16 cellular contexts compared by ENCODE assay signal in the genomic region with DNA sequence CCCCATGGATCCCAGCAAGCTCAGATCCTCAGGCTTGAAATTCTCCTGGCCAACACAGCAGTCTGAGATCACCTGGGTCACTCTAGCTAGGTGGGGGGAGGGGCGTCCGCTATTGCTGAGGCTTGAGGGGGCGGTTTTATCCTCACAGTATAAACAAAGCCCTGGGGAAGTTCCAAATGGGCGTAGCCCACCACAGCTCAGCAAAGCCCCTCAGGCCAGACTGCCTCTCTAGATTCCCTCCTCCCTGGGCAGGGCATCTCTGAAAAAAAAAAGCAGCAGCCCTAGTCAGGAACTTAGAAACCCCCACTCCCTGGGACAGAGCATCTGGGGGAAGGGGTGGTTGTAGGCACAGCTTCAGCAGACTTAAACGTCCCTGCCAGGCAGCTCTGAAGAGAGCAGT. TPM values are rescaled to one million over a fixed set of nuclear protein-coding genes. Genes with fewer than 3 reads are reported as not detected.
DNase-seq lines count a peak whose midpoint lies in the region; ATAC-seq, FAIRE-seq and TF ChIP-seq lines count a peak whose summit lies in the region.
"Had no signal": no experiment of that assay in that cellular context is flagged by ENCODE, and none has a peak within 500 bp of the region (broad histone marks: within the 10 kb centered on the region; RNA-seq: fewer than 3 reads in every experiment).

No MANE protein-coding gene starts in this region.

- POLR2A ChIA-PET in HepG2 (lab: Yijun Ruan, JAX) (no interaction called here), A673 (lab: Charles Lee; ENCODE audit: low non-redundant PET) (no interaction called here)

- H3K27ac ChIP-seq in HepG2 (ENCODE audit: extremely low read length, insufficient read depth, low read length) (no peak overlapping the region), right lobe of liver (no peak overlapping the region), endodermal cell (ENCODE audit: low read depth, low read length) (no peak overlapping the region), mammary epithelial cell (ENCODE audit: insufficient read depth, low read depth, low read length) (no peak overlapping the region), A673 (ENCODE audit: low read depth, low read length, poor library complexity, severe bottlenecking) (no peak overlapping the region)
- H3K27ac ChIP-seq: C4-2B had no signal

- H3K4me3 ChIP-seq in HepG2 (replicated peaks in 1 of 3; ENCODE audit: insufficient read depth in 1 of 3, low read depth in 2 of 3, low read length in 3 of 3) (no peak overlapping the region), right lobe of liver (no peak overlapping the region), endodermal cell (ENCODE audit: low read length) (no peak overlapping the region), mammary epithelial cell (replicated peaks in 1 of 3; ENCODE audit: insufficient read depth in 1 of 3, low read depth in 2 of 3, low read length in 3 of 3) (no peak overlapping the region), A673 (ENCODE audit: low read depth, low read length, poor library complexity, severe bottlenecking) (no peak overlapping the region)
- H3K4me3 ChIP-seq: K562 had no signal

- H3K4me3 Mint-ChIP-seq in endodermal cell = peak overlapping the region; percentile 19

- no peaks in the 10 kb centered on the region for H4K20me1 ChIP-seq in HepG2 (ENCODE audit: insufficient read depth, low read length)
- no peaks in the 10 kb centered on the region for H4K20me1 ChIP-seq in mammary epithelial cell (ENCODE audit: insufficient read depth, low read length)

- H3K36me3 Mint-ChIP-seq in endodermal cell (ENCODE audit: low read depth) = peaks cover 4% of the 10 kb centered on the region

- H3K27me3 ChIP-seq in HepG2 (ENCODE audit: control insufficient read depth in 1 of 2, insufficient read depth in 2 of 2, low read length in 2 of 2) (no peaks in the 10 kb centered on the region), right lobe of liver (no peaks in the 10 kb centered on the region), endodermal cell (ENCODE audit: control insufficient read depth, insufficient read depth, low read length, poor library complexity, severe bottlenecking) (no peaks in the 10 kb centered on the region), mammary epithelial cell (ENCODE audit: insufficient read depth, low read length) (no peaks in the 10 kb centered on the region), A673 (replicated peaks; ENCODE audit: insufficient read depth, low read depth, low read length, poor library complexity) (peaks cover 5% of the 10 kb centered on the region)

- CTCF ChIA-PET in HepG2 (lab: Yijun Ruan, JAX; ENCODE audit: low intra/inter-chr PET ratio, low total read pairs) = no interaction called here
- CTCF ChIA-PET in mammary epithelial cell (lab: Charles Lee; ENCODE audit: low non-redundant PET) = no interaction called here
- CTCF ChIA-PET in A673 (lab: Charles Lee) = no interaction called here

- H2AFZ ChIP-seq in HepG2 (ENCODE audit: low read length) (no peak overlapping the region), mammary epithelial cell (ENCODE audit: low read depth, low read length) (no peak overlapping the region)

- in situ Hi-C loops in HepG2 (cut with HindIII; ENCODE audit: extremely low pct_ligation_motif_present, low pct_unique_long_range_greater_than_20kb) (no loop called here), mammary epithelial cell (cut with MboI; ENCODE audit: low sequenced_read_pairs in 2 of 2) (no loop called here)

- H3K4me1 Mint-ChIP-seq in endodermal cell = peaks cover 15% of the 10 kb centered on the region

- H3K36me3 ChIP-seq in HepG2 (replicated peaks in 1 of 2; ENCODE audit: control insufficient read depth in 1 of 2, insufficient read depth in 2 of 2, low read length in 2 of 2) (no peaks in the 10 kb centered on the region), right lobe of liver (no peaks in the 10 kb centered on the region), endodermal cell (ENCODE audit: control insufficient read depth, insufficient read depth, low read length) (no peaks in the 10 kb centered on the region), mammary epithelial cell (ENCODE audit: insufficient read depth, low read length) (no peaks in the 10 kb centered on the region), A673 (ENCODE audit: insufficient read depth, low read length, poor library complexity, severe bottlenecking) (no peaks in the 10 kb centered on the region)

- dilution Hi-C loops in mammary epithelial cell (cut with HindIII; ENCODE audit: low sequenced_read_pairs) = no loop called here

- FAIRE-seq in HepG2 (lab: Jason Lieb, UNC) = no peak
- FAIRE-seq: K562 had no signal

- TF ChIP-seq POLR2A in HepG2 (IDR thresholded peaks at IDR 0.05; ENCODE audit: insufficient read depth in 1 of 2, low read depth in 2 of 2, low read length in 2 of 2) (no peak), right lobe of liver (IDR thresholded peaks at IDR 0.05) (no peak)

- H3K9ac ChIP-seq in HepG2 (ENCODE audit: insufficient read depth, low read depth, low read length) (no peak overlapping the region), endodermal cell (ENCODE audit: extremely low read depth, low read length, poor library complexity, severe bottlenecking) (peak overlapping the region; percentile 20), mammary epithelial cell (ENCODE audit: insufficient read depth, low read length) (no peak overlapping the region)

- TF ChIP-seq RAD21 in HepG2 (CRISPR knock-in tag; IDR thresholded peaks at IDR 0.05) = no peak

- DNase-seq in HepG2 (ENCODE audit: low spot score) = no peak
- no peak for DNase-seq in right lobe of liver
- DNase-seq in endodermal cell = peak; percentile 69
- peak; percentile 55 for DNase-seq in islet precursor cell
- no peak for DNase-seq in NCI-H2107 treated with DMSO at 0.1 percent for 48 hours (lab: John Stamatoyannopoulos, UW; ENCODE audit: unreplicated experiment)
- no peak for DNase-seq in mammary epithelial cell
- no peak for DNase-seq in A673 (ENCODE audit: low spot score)
- DNase-seq: NCI-H2107, NCI-H774, OCI-M1, RPMI8226 had no signal

- 0 out of 2 replicates have a peak, but pooled peaks cover 6% of the 10 kb centered on the region for H3K4me1 ChIP-seq in HepG2 (ENCODE audit: insufficient read depth, low read length)
- H3K4me1 ChIP-seq in right lobe of liver = no peaks in the 10 kb centered on the region
- H3K4me1 ChIP-seq in endodermal cell (ENCODE audit: control insufficient read depth, insufficient read depth, low read length) = no peaks in the 10 kb centered on the region
- H3K4me1 ChIP-seq in mammary epithelial cell (ENCODE audit: insufficient read depth, low read length) = no peaks in the 10 kb centered on the region
- H3K4me1 ChIP-seq in A673 (ENCODE audit: insufficient read depth, low read length, poor library complexity, severe bottlenecking) = no peaks in the 10 kb centered on the region

- H3K9me3 ChIP-seq in HepG2 (ENCODE audit: low read length) (no peaks in the 10 kb centered on the region), right lobe of liver (no peaks in the 10 kb centered on the region), endodermal cell (ENCODE audit: control insufficient read depth, low read length) (no peaks in the 10 kb centered on the region), mammary epithelial cell (replicated peaks; ENCODE audit: insufficient read depth, low read length) (no peaks in the 10 kb centered on the region), A673 (ENCODE audit: low read depth, low read length, poor library complexity, severe bottlenecking) (no peaks in the 10 kb centered on the region)

- no peak for TF ChIP-seq CTCF in HepG2 (CRISPR knock-in tag; IDR thresholded peaks at IDR 0.05)
- TF ChIP-seq CTCF in right lobe of liver (IDR thresholded peaks at IDR 0.05) = no peak
- TF ChIP-seq CTCF in endodermal cell (conservative IDR thresholded peaks at IDR 0.05) = no peak
- TF ChIP-seq CTCF in mammary epithelial cell (conservative IDR thresholded peaks at IDR 0.05 in 1 of 2, IDR thresholded peaks at IDR 0.05 in 1 of 2; ENCODE audit: extremely low read depth in 1 of 2, insufficient read depth in 1 of 2, low read depth in 1 of 2, low read length in 2 of 2) = no peak
- no peak for TF ChIP-seq CTCF in A673 (conservative IDR thresholded peaks at IDR 0.05; ENCODE audit: low read depth, low read length)

- H3K79me2 ChIP-seq in HepG2 (ENCODE audit: insufficient read depth, low read length) = no peaks in the 10 kb centered on the region
- H3K79me2 ChIP-seq in mammary epithelial cell (ENCODE audit: insufficient read depth, low read length) = no peaks in the 10 kb centered on the region

- peak overlapping the region; percentile 68 for H3K27ac Mint-ChIP-seq in endodermal cell

- 0 out of 2 replicates have a peak overlapping the region, but pooled peaks have one; percentile 1 for H3K4me2 ChIP-seq in HepG2 (ENCODE audit: low read depth, low read length)
- H3K4me2 ChIP-seq in mammary epithelial cell (ENCODE audit: insufficient read depth, low read depth, low read length) = no peak overlapping the region

- no peak for TF ChIP-seq EP300 in HepG2 (IDR thresholded peaks at IDR 0.05; ENCODE audit: low read depth in 2 of 2, low read length in 2 of 2)
- no peak for TF ChIP-seq EP300 in HepG2 (CRISPR knock-in tag; IDR thresholded peaks at IDR 0.05; ENCODE audit: borderline replicate concordance)

- 0% methylated on average over 1 of the region's 5 CpGs for WGBS in HepG2 (ENCODE audit: low lambda C conversion rate)
- WGBS in right lobe of liver (ENCODE audit: insufficient coverage, low coverage, low lambda C conversion rate, missing lambda C conversion rate) = 37% methylated on average over 2 of the region's 5 CpGs
- WGBS in endodermal cell (ENCODE audit: insufficient coverage in 1 of 2, insufficient read length in 1 of 2), 2 experiments = 20 to 61% methylated on average over 1 to 5 of the region's 5 CpGs
- WGBS in mammary epithelial cell (ENCODE audit: low coverage, missing lambda C conversion rate) = no CpG with 5 or more reads among the region's 5 CpGs

- H3K9me3 Mint-ChIP-seq in endodermal cell = peaks cover 13% of the 10 kb centered on the region

- BruUV-seq in HepG2 (replicated peaks; lab: Mats Ljungman, UMichigan) (no TSS peak), mammary epithelial cell (replicated peaks; lab: Mats Ljungman, UMichigan) (no TSS peak), A673 (replicated peaks; lab: Mats Ljungman, UMichigan) (no TSS peak)

- ATAC-seq in HepG2 = no peak
- no peak for ATAC-seq in right lobe of liver
- ATAC-seq in HG03045 (IDR thresholded peaks at IDR 0.05; ENCODE audit: unreplicated experiment) = no peak
- ATAC-seq: HCT116, K562 had no signal

- intact Hi-C loops in HepG2 (cut with micrococcal nuclease; ENCODE audit: unreplicated experiment) (no loop called here), right lobe of liver (cut with DNase I) (no loop called here), mammary epithelial cell (cut with micrococcal nuclease) (no loop called here), A673 (cut with micrococcal nuclease; ENCODE audit: unreplicated experiment) (no loop called here)

- H3K27me3 Mint-ChIP-seq in endodermal cell (ENCODE audit: insufficient read depth) = no peaks in the 10 kb centered on the region

RNA-seq across cellular contexts. Expression of a gene that starts 16.7 kb away (rescaled TPM):
- total RNA-seq in HepG2 (2016; rRNA removed; fragmentation: Illumina TruSeq; extraction: Trizol) = not detected in 2 replicates
- not detected in 2 replicates for total RNA-seq in HepG2 (2016; cell fraction: cytosol; rRNA removed; fragmentation: Illumina TruSeq; extraction: Trizol; ENCODE audit: low read depth)
- total RNA-seq in HepG2 (2016; cell fraction: insoluble cytoplasmic fraction; rRNA removed; fragmentation: Illumina TruSeq; extraction: Trizol) = not detected in 2 replicates
- not detected in 2 replicates for total RNA-seq in HepG2 (2016; cell fraction: membrane; rRNA removed; fragmentation: Illumina TruSeq; extraction: Trizol)
- total RNA-seq in HepG2 (2016; cell fraction: nucleus; rRNA removed; fragmentation: Illumina TruSeq; extraction: Trizol) = not detected in 2 replicates
- not detected in 2 replicates for polyA plus RNA-seq in HepG2 (2011; rRNA removed)
- polyA plus RNA-seq in HepG2 (2011; cell fraction: cytosol; rRNA removed) = not detected in 2 replicates
- polyA plus RNA-seq in HepG2 (2011; cell fraction: nucleus; rRNA removed) = not detected in 2 replicates
- polyA plus RNA-seq in HepG2 (2012) = not detected in 2 replicates
- not detected in 2 replicates for polyA plus RNA-seq in HepG2 (2016; cell fraction: cytosol; fragmentation: Illumina TruSeq; extraction: Trizol; ENCODE audit: low read depth)
- polyA plus RNA-seq in HepG2 (2016; cell fraction: insoluble cytoplasmic fraction; fragmentation: Illumina TruSeq; extraction: Trizol; ENCODE audit: low read depth) = not detected in 2 replicates
- not detected in 2 replicates for polyA plus RNA-seq in HepG2 (2016; cell fraction: membrane; fragmentation: Illumina TruSeq; extraction: Trizol; ENCODE audit: low read depth)
- not detected in 2 replicates for polyA plus RNA-seq in HepG2 (2016; cell fraction: nucleus; fragmentation: Illumina TruSeq; extraction: Trizol; ENCODE audit: insufficient read depth, low read depth)
- polyA minus RNA-seq in HepG2 (2011; rRNA and poly(A)+ RNA removed; ENCODE audit: low replicate concordance) = not detected in 2 replicates
- polyA minus RNA-seq in HepG2 (2011; cell fraction: cytosol; rRNA and poly(A)+ RNA removed) = not detected in 2 replicates
- not detected in 2 replicates for polyA minus RNA-seq in HepG2 (2011; cell fraction: nucleus; rRNA and poly(A)+ RNA removed)
- total RNA-seq in right lobe of liver = under 1 TPM in 2 of 6 experiments, not detected in 4; 0.05 to 0.29 TPM
- 1 to 10 TPM; 1.2 to 5.1 TPM for total RNA-seq in endodermal cell
- polyA plus RNA-seq in endodermal cell (2013, experiment 1 of 2) = 0.28 TPM
- polyA plus RNA-seq in endodermal cell (2013, experiment 2 of 2) = 0.17 TPM
- 1 to 10 TPM in 1 of 2 donors, under 1 TPM in 1; 0.16 to 1.5 TPM for total RNA-seq in mammary epithelial cell
- polyA plus RNA-seq in mammary epithelial cell = not detected
- not detected for polyA minus RNA-seq in mammary epithelial cell
- not detected in 2 replicates for total RNA-seq in A673 (2021)
- total RNA-seq: A172, K562 had no signal
- polyA plus RNA-seq: K562 had no signal

Comparison
In these comparisons a context has a peak if more than half of its experiments do, and no peak if none do; other contexts are left out.
1. DNase-seq: peak in endodermal cell (single experiment) and islet precursor cell (single experiment); none in HepG2 (single experiment), right lobe of liver (0 of 3), NCI-H2107 treated with DMSO at 0.1 percent for 48 hours (single experiment), mammary epithelial cell (single experiment) and A673 (single experiment).